ENCODE assay signal across 26 cellular contexts in the genomic region with DNA sequence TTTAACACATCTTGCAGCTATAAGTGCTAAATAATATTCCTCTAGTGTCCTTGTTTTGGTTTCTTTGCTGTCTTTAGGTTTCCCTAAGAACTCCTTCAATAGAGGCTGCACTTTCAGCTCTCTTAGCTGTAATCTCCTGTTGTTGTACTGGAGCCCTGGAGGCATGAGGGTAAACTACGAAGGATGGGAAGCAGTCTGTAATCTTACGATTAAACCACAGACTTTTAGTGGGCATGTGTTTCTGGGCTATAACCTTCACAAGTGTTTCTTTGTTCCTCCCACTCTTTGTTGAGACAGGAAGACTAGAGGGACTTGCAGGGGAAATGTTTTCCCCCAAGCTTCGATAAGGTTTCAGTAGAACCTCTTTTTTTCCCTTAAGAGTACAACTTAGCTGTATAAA.
DNase-seq lines count a peak whose midpoint lies in the region; ATAC-seq and TF ChIP-seq lines count a peak whose summit lies in the region.
"Had no signal": no experiment of that assay in that cellular context is flagged by ENCODE, and none has a peak within 500 bp of the region (broad histone marks: within the 10 kb centered on the region; RNA-seq: fewer than 3 reads in every experiment).

No MANE protein-coding gene starts in this region.

- H3K27ac ChIP-seq in SK-N-SH (ENCODE audit: low read depth in 2 of 2, low read length in 1 of 2) (no peak overlapping the region), ectodermal cell (ENCODE audit: insufficient read depth, low read depth, low read length, poor library complexity, severe bottlenecking) (peak overlapping the region; percentile 1), mesodermal cell (ENCODE audit: low read depth, low read length, severe bottlenecking) (peak overlapping the region; percentile 86)
- H3K27ac ChIP-seq: 22Rv1, breast epithelium, C4-2B, PC-9, transverse colon had no signal

- DNase-seq in SK-N-SH (peak; percentile 1), Ammon's horn (ENCODE audit: low spot score) (no peak)
- DNase-seq: activated CD4-positive, alpha-beta T cell treated with anti-CD3 and anti-CD28 coated beads for 4 hours; amygdala; effector CD4-positive, alpha-beta T cell; left ventricle myocardium superior; midbrain; naive B cell; NCI-H1417; NCI-H2029; NCI-H524 treated with DMSO at 0.1 percent for 48 hours; NK-92 treated with Interleukin-12 subunit alpha and Interleukin-12 subunit beta, amount 100 ng/mL, for 24 hours; PC-9; stimulated activated CD4-positive, alpha-beta T cell treated with anti-CD3 and anti-CD28 coated beads, Interleukin-15, amount 100 ng/mL, for 24 hours; transverse colon had no signal

- H3K4me3 ChIP-seq in SK-N-SH (ENCODE audit: low read depth in 2 of 2, low read length in 1 of 2): no peak overlapping the region
- no peak overlapping the region for H3K4me3 ChIP-seq in ectodermal cell (ENCODE audit: insufficient read depth, low read depth, low read length)
- no peak overlapping the region for H3K4me3 ChIP-seq in mesodermal cell (ENCODE audit: extremely low read depth, insufficient read depth, low read length, poor library complexity, severe bottlenecking)
- H3K4me3 ChIP-seq: breast epithelium, PC-9, transverse colon had no signal

- H3K36me3 ChIP-seq in SK-N-SH (replicated peaks in 1 of 2; ENCODE audit: control insufficient read depth in 1 of 2, insufficient read depth in 2 of 2, low read length in 1 of 2): no peaks in the 10 kb centered on the region
- H3K36me3 ChIP-seq in ectodermal cell (ENCODE audit: control insufficient read depth, insufficient read depth, low read length): no peaks in the 10 kb centered on the region
- H3K36me3 ChIP-seq in mesodermal cell (ENCODE audit: control insufficient read depth, insufficient read depth, low read length): no peaks in the 10 kb centered on the region
- H3K36me3 ChIP-seq: breast epithelium, transverse colon had no signal

- no peaks in the 10 kb centered on the region for H3K4me1 ChIP-seq in SK-N-SH (ENCODE audit: control insufficient read depth in 1 of 2, insufficient read depth in 2 of 2, low read depth in 1 of 2, low read length in 1 of 2)
- H3K4me1 ChIP-seq in ectodermal cell (ENCODE audit: control insufficient read depth, insufficient read depth, low read length): no peaks in the 10 kb centered on the region
- no peaks in the 10 kb centered on the region for H3K4me1 ChIP-seq in mesodermal cell (ENCODE audit: control insufficient read depth, insufficient read depth, low read length, poor library complexity, severe bottlenecking)
- H3K4me1 ChIP-seq: breast epithelium, transverse colon had no signal

- no peak for TF ChIP-seq RAD21 in SK-N-SH (IDR thresholded peaks at IDR 0.05; ENCODE audit: low read length)

- H2AFZ ChIP-seq in SK-N-SH (ENCODE audit: low read depth): no peak overlapping the region
- H2AFZ ChIP-seq: PC-9 had no signal

- no peaks in the 10 kb centered on the region for H3K79me2 ChIP-seq in SK-N-SH (ENCODE audit: insufficient read depth)

- H3K9me3 ChIP-seq in SK-N-SH (no peaks in the 10 kb centered on the region), ectodermal cell (ENCODE audit: control insufficient read depth, low read length) (no peaks in the 10 kb centered on the region), mesodermal cell (ENCODE audit: control insufficient read depth, low read length) (peaks cover 4% of the 10 kb centered on the region)
- H3K9me3 ChIP-seq: breast epithelium, transverse colon had no signal

- TF ChIP-seq CTCF in SK-N-SH (IDR thresholded peaks at IDR 0.05): no peak

- 72% methylated on average over 3 of the region's 3 CpGs for WGBS in SK-N-SH (ENCODE audit: low lambda C conversion rate)
- WGBS in ectodermal cell, 2 experiments: 75 to 84% methylated on average over 3 of the region's 3 CpGs
- 72 to 80% methylated on average over 1 to 2 of the region's 3 CpGs for WGBS in mesodermal cell (ENCODE audit: insufficient coverage in 2 of 2), 2 experiments

- H4K20me1 ChIP-seq in SK-N-SH (ENCODE audit: insufficient read depth): no peaks in the 10 kb centered on the region

- POLR2A ChIA-PET in SK-N-SH (lab: Yijun Ruan, JAX): no interaction called here

- H3K4me2 ChIP-seq in SK-N-SH: no peak overlapping the region
- H3K4me2 ChIP-seq: PC-9 had no signal

- CTCF ChIA-PET in SK-N-SH (lab: Yijun Ruan, JAX): no interaction called here

- H3K27me3 ChIP-seq in SK-N-SH (ENCODE audit: insufficient read depth) (no peaks in the 10 kb centered on the region), ectodermal cell (ENCODE audit: control insufficient read depth, insufficient read depth, low read length, poor library complexity, severe bottlenecking) (no peaks in the 10 kb centered on the region)
- H3K27me3 ChIP-seq: breast epithelium, transverse colon had no signal

- no peak for TF ChIP-seq EP300 in SK-N-SH (IDR thresholded peaks at IDR 0.05; ENCODE audit: borderline replicate concordance in 1 of 2, low read depth in 1 of 2, low read length in 1 of 2)

- no peaks in the 10 kb centered on the region for H3F3A ChIP-seq in SK-N-SH (replicated peaks; ENCODE audit: insufficient read depth)

- H3K9ac ChIP-seq in SK-N-SH: no peak overlapping the region

- no peak for ATAC-seq in SK-N-SH treated with all-trans-retinoic acid at 6 μM for 48 hours
- ATAC-seq in GM19397 (IDR thresholded peaks at IDR 0.05; ENCODE audit: unreplicated experiment): no peak
- no peak for ATAC-seq in GM21717 (IDR thresholded peaks at IDR 0.05; ENCODE audit: unreplicated experiment)
- ATAC-seq in GM21528 (IDR thresholded peaks at IDR 0.05; ENCODE audit: low FRiP score, unreplicated experiment): no peak
- ATAC-seq: activated T-helper 17 cell treated with anti-CD3 and anti-CD28 coated beads, Interleukin-2, amount 50 U/mL, for 72 hours; left ventricle myocardium superior; stimulated activated effector memory CD8-positive, alpha-beta T cell treated with anti-CD3 and anti-CD28 coated beads, Interleukin-12 subunit alpha, Interleukin-12 subunit beta, amount 100 ng/mL, for 72 hours had no signal

- no peaks in the 10 kb centered on the region for H3K9me2 ChIP-seq in SK-N-SH

TF ChIP-seq in SK-N-SH, 30 proteins besides CTCF, POLR2A, EP300 and RAD21 (continues in another document):
- TF ChIP-seq MEF2A (IDR thresholded peaks at IDR 0.05; ENCODE audit: borderline replicate concordance, low read depth) (no peak), RCOR1 (IDR thresholded peaks at IDR 0.05; ENCODE audit: low read length) (no peak), USF2 (IDR thresholded peaks at IDR 0.05; ENCODE audit: borderline replicate concordance, low read depth, low read length) (no peak), POLR2AphosphoS5 (IDR thresholded peaks at IDR 0.05; ENCODE audit: low read depth, low read length) (no peak), NFIC (IDR thresholded peaks at IDR 0.05; ENCODE audit: borderline replicate concordance) (no peak)
- TF ChIP-seq, protein P1, sequence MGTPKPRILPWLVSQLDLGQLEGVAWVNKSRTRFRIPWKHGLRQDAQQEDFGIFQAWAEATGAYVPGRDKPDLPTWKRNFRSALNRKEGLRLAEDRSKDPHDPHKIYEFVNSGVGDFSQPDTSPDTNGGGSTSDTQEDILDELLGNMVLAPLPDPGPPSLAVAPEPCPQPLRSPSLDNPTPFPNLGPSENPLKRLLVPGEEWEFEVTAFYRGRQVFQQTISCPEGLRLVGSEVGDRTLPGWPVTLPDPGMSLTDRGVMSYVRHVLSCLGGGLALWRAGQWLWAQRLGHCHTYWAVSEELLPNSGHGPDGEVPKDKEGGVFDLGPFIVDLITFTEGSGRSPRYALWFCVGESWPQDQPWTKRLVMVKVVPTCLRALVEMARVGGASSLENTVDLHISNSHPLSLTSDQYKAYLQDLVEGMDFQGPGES (IDR thresholded peaks at IDR 0.05; ENCODE audit: low read depth, low read length): no peak

TF ChIP-seq in SK-N-SH treated with all-trans-retinoic acid at 6 μM for 48 hours, 23 proteins besides CTCF, POLR2A, EP300 and RAD21 (continues in another document):
- TF ChIP-seq ZNF8 (CRISPR knock-in tag; IDR thresholded peaks at IDR 0.05) (no peak), RARB (CRISPR knock-in tag; IDR thresholded peaks at IDR 0.05) (no peak), ZNF565 (CRISPR knock-in tag; conservative IDR thresholded peaks at IDR 0.05; ENCODE audit: low read depth) (no peak), ZFP3 (CRISPR knock-in tag; IDR thresholded peaks at IDR 0.05) (no peak), OSR1 (CRISPR knock-in tag; IDR thresholded peaks at IDR 0.05) (no peak), BACH2 (CRISPR knock-in tag; IDR thresholded peaks at IDR 0.05; ENCODE audit: borderline replicate concordance) (no peak), SNAI2 (CRISPR knock-in tag; IDR thresholded peaks at IDR 0.05) (no peak)
- TF ChIP-seq, protein P2, sequence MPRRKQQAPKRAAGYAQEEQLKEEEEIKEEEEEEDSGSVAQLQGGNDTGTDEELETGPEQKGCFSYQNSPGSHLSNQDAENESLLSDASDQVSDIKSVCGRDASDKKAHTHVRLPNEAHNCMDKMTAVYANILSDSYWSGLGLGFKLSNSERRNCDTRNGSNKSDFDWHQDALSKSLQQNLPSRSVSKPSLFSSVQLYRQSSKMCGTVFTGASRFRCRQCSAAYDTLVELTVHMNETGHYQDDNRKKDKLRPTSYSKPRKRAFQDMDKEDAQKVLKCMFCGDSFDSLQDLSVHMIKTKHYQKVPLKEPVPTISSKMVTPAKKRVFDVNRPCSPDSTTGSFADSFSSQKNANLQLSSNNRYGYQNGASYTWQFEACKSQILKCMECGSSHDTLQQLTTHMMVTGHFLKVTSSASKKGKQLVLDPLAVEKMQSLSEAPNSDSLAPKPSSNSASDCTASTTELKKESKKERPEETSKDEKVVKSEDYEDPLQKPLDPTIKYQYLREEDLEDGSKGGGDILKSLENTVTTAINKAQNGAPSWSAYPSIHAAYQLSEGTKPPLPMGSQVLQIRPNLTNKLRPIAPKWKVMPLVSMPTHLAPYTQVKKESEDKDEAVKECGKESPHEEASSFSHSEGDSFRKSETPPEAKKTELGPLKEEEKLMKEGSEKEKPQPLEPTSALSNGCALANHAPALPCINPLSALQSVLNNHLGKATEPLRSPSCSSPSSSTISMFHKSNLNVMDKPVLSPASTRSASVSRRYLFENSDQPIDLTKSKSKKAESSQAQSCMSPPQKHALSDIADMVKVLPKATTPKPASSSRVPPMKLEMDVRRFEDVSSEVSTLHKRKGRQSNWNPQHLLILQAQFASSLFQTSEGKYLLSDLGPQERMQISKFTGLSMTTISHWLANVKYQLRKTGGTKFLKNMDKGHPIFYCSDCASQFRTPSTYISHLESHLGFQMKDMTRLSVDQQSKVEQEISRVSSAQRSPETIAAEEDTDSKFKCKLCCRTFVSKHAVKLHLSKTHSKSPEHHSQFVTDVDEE (CRISPR knock-in tag; IDR thresholded peaks at IDR 0.05): no peak

Comparison
In these comparisons a context has a peak if more than half of its experiments do, and no peak if none do; other contexts are left out.
1. H3K27ac ChIP-seq: peak in ectodermal cell (single experiment) and mesodermal cell (single experiment); none in SK-N-SH (0 of 2).